In the genomic region with DNA sequence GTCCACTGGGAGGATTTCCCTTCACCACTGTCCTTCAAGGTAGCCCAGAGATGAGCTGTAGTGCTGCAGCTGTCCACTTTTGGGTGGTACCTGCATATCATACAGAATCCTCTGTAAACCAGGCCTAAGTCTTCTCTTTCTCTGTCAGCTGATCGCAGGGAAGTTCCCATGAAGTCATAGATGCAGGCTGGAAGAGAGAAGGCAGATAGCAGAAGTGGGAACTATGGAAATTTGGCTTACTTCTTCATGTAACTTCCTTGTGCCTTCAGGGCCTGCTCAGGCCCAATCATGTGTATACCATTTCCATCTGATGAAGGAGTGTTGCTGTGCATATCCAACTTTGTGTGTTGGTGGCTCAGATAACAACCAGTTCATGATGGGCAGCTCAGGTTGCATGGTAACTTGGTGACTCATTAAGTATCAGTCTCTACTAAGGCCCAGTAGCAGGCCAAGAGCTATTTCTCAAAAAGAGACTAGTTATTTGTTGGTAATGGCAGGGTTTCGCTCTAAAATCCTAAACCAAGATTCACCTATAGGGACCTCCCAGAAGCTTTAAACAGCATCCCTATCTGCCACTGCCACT, we compare ENCODE assay signal across 21 cellular contexts. TPM values are rescaled to one million over a fixed set of nuclear protein-coding genes. Genes with fewer than 3 reads are reported as not detected.
DNase-seq lines count a peak whose midpoint lies in the region; ATAC-seq and TF ChIP-seq lines count a peak whose summit lies in the region.
"Had no signal": no experiment of that assay in that cellular context is flagged by ENCODE, and none has a peak within 500 bp of the region (broad histone marks: within the 10 kb centered on the region; RNA-seq: fewer than 3 reads in every experiment).

No MANE protein-coding gene starts in this region.

- WGBS in thyroid gland, 2 donors = 92 to 96% methylated on average over 2 of the region's 2 CpGs

- no peaks in the 10 kb centered on the region for H3K4me1 ChIP-seq in upper lobe of right lung
- H3K4me1 ChIP-seq in thyroid gland = no peaks in the 10 kb centered on the region
- H3K4me1 ChIP-seq: adrenal gland, BLaER1, upper lobe of left lung had no signal

- H3K27me3 ChIP-seq in upper lobe of right lung = no peaks in the 10 kb centered on the region
- no peaks in the 10 kb centered on the region for H3K27me3 ChIP-seq in thyroid gland
- H3K27me3 ChIP-seq: adrenal gland, BLaER1, upper lobe of left lung had no signal

- H3K9me3 ChIP-seq in upper lobe of right lung (no peaks in the 10 kb centered on the region), thyroid gland (no peaks in the 10 kb centered on the region)
- H3K9me3 ChIP-seq: adrenal gland, BLaER1, upper lobe of left lung had no signal

- TF ChIP-seq CTCF in upper lobe of right lung (IDR thresholded peaks at IDR 0.05) = no peak
- TF ChIP-seq CTCF in thyroid gland (IDR thresholded peaks at IDR 0.05) = no peak

- H3K4me1 Mint-ChIP-seq in dendritic cell treated with granulocyte-macrophage colony-stimulating factor and Interleukin-4, amounts not matched to agents 40 ng/mL and 50 ng/mL, for 4 days (ENCODE audit: low read depth) = peaks cover 20% of the 10 kb centered on the region
- H3K4me1 Mint-ChIP-seq: nephron had no signal

- H3K36me3 ChIP-seq in upper lobe of right lung (no peaks in the 10 kb centered on the region), thyroid gland (no peaks in the 10 kb centered on the region)
- H3K36me3 ChIP-seq: adrenal gland, BLaER1, upper lobe of left lung had no signal

- TF ChIP-seq POLR2A in thyroid gland (IDR thresholded peaks at IDR 0.05) = no peak

- peak; percentile 81 for ATAC-seq in upper lobe of right lung
- ATAC-seq in HG02840 (IDR thresholded peaks at IDR 0.05; ENCODE audit: low FRiP score, unreplicated experiment) = no peak
- ATAC-seq in HG03097 (IDR thresholded peaks at IDR 0.05; ENCODE audit: low FRiP score, unreplicated experiment) = no peak

- DNase-seq in SKM-1 treated with dmso at 0.1 percent for 144 hours (lab: John Stamatoyannopoulos, UW; ENCODE audit: unreplicated experiment) (peak; percentile 26), SKM-1 (lab: John Stamatoyannopoulos, UW; ENCODE audit: unreplicated experiment) (no peak), MV-4-11 (lab: John Stamatoyannopoulos, UW) (peak; percentile 76), upper lobe of right lung (no peak), thyroid gland (no peak)
- DNase-seq: activated CD4-positive, alpha-beta T cell treated with anti-CD3 and anti-CD28 coated beads for 4 hours; activated gamma-delta T cell; dermis blood vessel endothelial cell; foreskin melanocyte; HCEC 1CT; Karpas-422; kidney glomerular epithelial cell; NCI-H1417 treated with DMSO at 0.1 percent for 48 hours; stimulated activated CD4-positive, alpha-beta T cell treated with anti-CD3 and anti-CD28 coated beads, Interleukin-2, amount 100 ng/mL, for 48 hours had no signal

- intact Hi-C loops in dendritic cell treated with granulocyte-macrophage colony-stimulating factor and Interleukin-4, amounts not matched to agents 40 ng/mL and 50 ng/mL, for 4 days (cut with micrococcal nuclease) = loop anchor here (5.0 kb wide), 2 partner anchors 54 to 66 kb away; a partner anchor contains a TSS
- intact Hi-C loops in upper lobe of right lung (cut with DNase I) (no loop called here), thyroid gland (cut with DNase I) (no loop called here)

- H3K36me3 Mint-ChIP-seq in dendritic cell treated with granulocyte-macrophage colony-stimulating factor and Interleukin-4, amounts not matched to agents 40 ng/mL and 50 ng/mL, for 4 days (ENCODE audit: low read depth) = no peaks in the 10 kb centered on the region

- peak overlapping the region; percentile 85 for H3K27ac Mint-ChIP-seq in dendritic cell treated with granulocyte-macrophage colony-stimulating factor and Interleukin-4, amounts not matched to agents 40 ng/mL and 50 ng/mL, for 4 days
- H3K27ac Mint-ChIP-seq: nephron had no signal

- H3K27ac ChIP-seq in upper lobe of right lung (no peak overlapping the region), thyroid gland (no peak overlapping the region)
- H3K27ac ChIP-seq: adrenal gland, BLaER1, upper lobe of left lung had no signal

- no peak overlapping the region for H3K4me3 ChIP-seq in upper lobe of right lung
- H3K4me3 ChIP-seq in thyroid gland (replicated peaks in 1 of 3) = no peak overlapping the region
- H3K4me3 ChIP-seq: adrenal gland, BLaER1, upper lobe of left lung had no signal

- H3K9me3 Mint-ChIP-seq in dendritic cell treated with granulocyte-macrophage colony-stimulating factor and Interleukin-4, amounts not matched to agents 40 ng/mL and 50 ng/mL, for 4 days = no peaks in the 10 kb centered on the region
- H3K9me3 Mint-ChIP-seq: nephron had no signal

- no peaks in the 10 kb centered on the region for H3K27me3 Mint-ChIP-seq in dendritic cell treated with granulocyte-macrophage colony-stimulating factor and Interleukin-4, amounts not matched to agents 40 ng/mL and 50 ng/mL, for 4 days

- no peak overlapping the region for H3K4me3 Mint-ChIP-seq in dendritic cell treated with granulocyte-macrophage colony-stimulating factor and Interleukin-4, amounts not matched to agents 40 ng/mL and 50 ng/mL, for 4 days
- H3K4me3 Mint-ChIP-seq: nephron had no signal

RNA-seq across cellular contexts. Expression of a gene that starts 53.1 kb away (rescaled TPM):
- total RNA-seq in upper lobe of right lung (11.5 TPM), thyroid gland (10 to 100 TPM; 24.4 to 31.1 (median 28.3) TPM)

Comparison
In these comparisons a context has a peak if more than half of its experiments do, and no peak if none do; other contexts are left out.
1. DNase-seq: peak in SKM-1 treated with dmso at 0.1 percent for 144 hours (single experiment) and MV-4-11 (single experiment); none in SKM-1 (single experiment), upper lobe of right lung (single experiment) and thyroid gland (0 of 2).